16 cellular contexts compared by ENCODE assay signal in the genomic region with DNA sequence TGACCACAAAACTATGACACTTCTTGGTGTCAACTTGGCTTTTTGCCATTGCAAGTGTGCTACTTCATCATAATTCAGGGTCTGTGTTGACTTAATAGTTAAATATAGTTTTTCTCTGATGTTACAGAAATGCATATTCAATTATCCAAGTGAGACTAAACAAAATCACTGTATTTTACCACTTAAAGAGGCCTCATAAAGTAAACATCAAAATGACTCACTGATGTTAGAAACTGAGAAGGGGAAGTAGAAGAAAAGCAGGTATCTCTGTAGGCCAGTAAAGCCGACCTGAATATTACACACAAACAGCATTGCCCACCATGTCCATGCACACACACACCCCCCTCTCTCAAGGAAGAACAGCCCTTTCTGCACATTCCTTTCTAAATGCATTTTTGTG. TPM values are rescaled to one million over a fixed set of nuclear protein-coding genes. Genes with fewer than 3 reads are reported as not detected.
DNase-seq lines count a peak whose midpoint lies in the region; ATAC-seq and TF ChIP-seq lines count a peak whose summit lies in the region.
"Had no signal": no experiment of that assay in that cellular context is flagged by ENCODE, and none has a peak within 500 bp of the region (broad histone marks: within the 10 kb centered on the region; RNA-seq: fewer than 3 reads in every experiment).

No MANE protein-coding gene starts in this region.

- H3K4me3 ChIP-seq in psoas muscle: no peak overlapping the region
- H3K4me3 ChIP-seq: GM23338 had no signal

- DNase-seq in activated naive CD8-positive, alpha-beta T cell treated with anti-CD3 and anti-CD28 coated beads, Interleukin-2, amount 10 ng/mL, durations not matched to agents 7 days and 5 days: no peak
- no peak for DNase-seq in activated naive CD8-positive, alpha-beta T cell treated with anti-CD3 and anti-CD28 coated beads for 36 hours
- no peak for DNase-seq in stimulated activated naive B cell treated with anti-CD40 and anti-IgM and Interleukin-4, amounts not matched to agents 10 μg/mL and 1 μg/mL and 100 μg/mL, for 72 hours
- DNase-seq in NCI-H1436 treated with DMSO at 0.1 percent for 48 hours (lab: John Stamatoyannopoulos, UW) (no peak), psoas muscle (no peak)
- DNase-seq: activated CD4-positive, alpha-beta T cell treated with anti-CD3 and anti-CD28 coated beads for 48 hours; activated naive CD4-positive, alpha-beta T cell treated with Interleukin-2 at 50 U/mL for 16 hours; GF-D8; NCI-H2171; posterior cingulate gyrus; Right ventricle myocardium superior had no signal

- no peak overlapping the region for H3K4me3 Mint-ChIP-seq in activated naive CD8-positive, alpha-beta T cell treated with anti-CD3 and anti-CD28 coated beads, Interleukin-2, amount 10 ng/mL, durations not matched to agents 7 days and 5 days
- H3K4me3 Mint-ChIP-seq in activated naive CD8-positive, alpha-beta T cell treated with anti-CD3 and anti-CD28 coated beads for 36 hours: no peak overlapping the region
- no peak overlapping the region for H3K4me3 Mint-ChIP-seq in stimulated activated naive B cell treated with anti-CD40 and anti-IgM and Interleukin-4, amounts not matched to agents 10 μg/mL and 1 μg/mL and 100 μg/mL, for 72 hours
- H3K4me3 Mint-ChIP-seq: dendritic cell treated with granulocyte-macrophage colony-stimulating factor and Interleukin-4, amounts not matched to agents 40 ng/mL and 50 ng/mL, for 4 days; GM23338 had no signal

- POLR2A ChIA-PET in activated naive CD8-positive, alpha-beta T cell treated with anti-CD3 and anti-CD28 coated beads, Interleukin-2, amount 10 ng/mL, durations not matched to agents 7 days and 5 days (lab: Charles Lee): no interaction called here

- intact Hi-C loops in psoas muscle (cut with DNase I): loop anchor here in 1 of 2 donors (5.0 to 10.0 kb wide), 3 partner anchors 37 to 616 kb away; no protein-coding TSS in a partner anchor

- no peaks in the 10 kb centered on the region for H3K27me3 Mint-ChIP-seq in activated naive CD8-positive, alpha-beta T cell treated with anti-CD3 and anti-CD28 coated beads, Interleukin-2, amount 10 ng/mL, durations not matched to agents 7 days and 5 days
- no peaks in the 10 kb centered on the region for H3K27me3 Mint-ChIP-seq in activated naive CD8-positive, alpha-beta T cell treated with anti-CD3 and anti-CD28 coated beads for 36 hours
- no peaks in the 10 kb centered on the region for H3K27me3 Mint-ChIP-seq in stimulated activated naive B cell treated with anti-CD40 and anti-IgM and Interleukin-4, amounts not matched to agents 10 μg/mL and 1 μg/mL and 100 μg/mL, for 72 hours
- H3K27me3 Mint-ChIP-seq: dendritic cell treated with granulocyte-macrophage colony-stimulating factor and Interleukin-4, amounts not matched to agents 40 ng/mL and 50 ng/mL, for 4 days had no signal

- ATAC-seq in activated naive CD8-positive, alpha-beta T cell treated with anti-CD3 and anti-CD28 coated beads, Interleukin-2, amount 10 ng/mL, durations not matched to agents 7 days and 5 days (ENCODE audit: low read depth): no peak
- ATAC-seq in HG02610 (IDR thresholded peaks at IDR 0.05; ENCODE audit: unreplicated experiment): peak; percentile 86
- peak; percentile 64 for ATAC-seq in HG03521 (IDR thresholded peaks at IDR 0.05; ENCODE audit: unreplicated experiment)
- ATAC-seq in stimulated activated naive B cell treated with anti-CD40 and anti-IgM and Interleukin-4, amounts not matched to agents 10 μg/mL and 1 μg/mL and 100 μg/mL, for 72 hours (replicated peaks): peak; percentile 49 to 60
- ATAC-seq in psoas muscle: no peak
- no peak for ATAC-seq in GM21576 (IDR thresholded peaks at IDR 0.05; ENCODE audit: unreplicated experiment)
- ATAC-seq: GM23338 had no signal

- peaks cover 15% of the 10 kb centered on the region for H3K36me3 Mint-ChIP-seq in activated naive CD8-positive, alpha-beta T cell treated with anti-CD3 and anti-CD28 coated beads, Interleukin-2, amount 10 ng/mL, durations not matched to agents 7 days and 5 days
- H3K36me3 Mint-ChIP-seq in activated naive CD8-positive, alpha-beta T cell treated with anti-CD3 and anti-CD28 coated beads for 36 hours: peaks cover 4% of the 10 kb centered on the region
- H3K36me3 Mint-ChIP-seq in stimulated activated naive B cell treated with anti-CD40 and anti-IgM and Interleukin-4, amounts not matched to agents 10 μg/mL and 1 μg/mL and 100 μg/mL, for 72 hours: peaks cover 22 to 30% of the 10 kb centered on the region in 2 donors

- H3K27me3 ChIP-seq in psoas muscle (ENCODE audit: insufficient read depth in 3 of 3, low read length in 2 of 3): no peaks in the 10 kb centered on the region

- H3K4me1 Mint-ChIP-seq in activated naive CD8-positive, alpha-beta T cell treated with anti-CD3 and anti-CD28 coated beads, Interleukin-2, amount 10 ng/mL, durations not matched to agents 7 days and 5 days: peaks cover 9% of the 10 kb centered on the region
- peaks cover 12% of the 10 kb centered on the region for H3K4me1 Mint-ChIP-seq in activated naive CD8-positive, alpha-beta T cell treated with anti-CD3 and anti-CD28 coated beads for 36 hours
- peaks cover 6 to 32% of the 10 kb centered on the region in 2 donors for H3K4me1 Mint-ChIP-seq in stimulated activated naive B cell treated with anti-CD40 and anti-IgM and Interleukin-4, amounts not matched to agents 10 μg/mL and 1 μg/mL and 100 μg/mL, for 72 hours

- no peaks in the 10 kb centered on the region for H3K36me3 ChIP-seq in psoas muscle (ENCODE audit: insufficient read depth in 1 of 2, low read depth in 1 of 2)

- H3K9me3 ChIP-seq in psoas muscle: no peaks in the 10 kb centered on the region

- no peak overlapping the region for H3K27ac ChIP-seq in psoas muscle

- peak overlapping the region; percentile 1 for H3K27ac Mint-ChIP-seq in activated naive CD8-positive, alpha-beta T cell treated with anti-CD3 and anti-CD28 coated beads, Interleukin-2, amount 10 ng/mL, durations not matched to agents 7 days and 5 days
- no peak overlapping the region for H3K27ac Mint-ChIP-seq in activated naive CD8-positive, alpha-beta T cell treated with anti-CD3 and anti-CD28 coated beads for 36 hours
- H3K27ac Mint-ChIP-seq in stimulated activated naive B cell treated with anti-CD40 and anti-IgM and Interleukin-4, amounts not matched to agents 10 μg/mL and 1 μg/mL and 100 μg/mL, for 72 hours: no peak overlapping the region
- H3K27ac Mint-ChIP-seq: dendritic cell treated with granulocyte-macrophage colony-stimulating factor and Interleukin-4, amounts not matched to agents 40 ng/mL and 50 ng/mL, for 4 days; GM23338 had no signal

- 82 to 88% (median 88%) methylated on average over 1 of the region's 1 CpG for WGBS in psoas muscle, 3 donors

- peaks cover 5% of the 10 kb centered on the region for H3K4me1 ChIP-seq in psoas muscle

- H3K9me3 Mint-ChIP-seq in activated naive CD8-positive, alpha-beta T cell treated with anti-CD3 and anti-CD28 coated beads, Interleukin-2, amount 10 ng/mL, durations not matched to agents 7 days and 5 days: no peaks in the 10 kb centered on the region
- no peaks in the 10 kb centered on the region for H3K9me3 Mint-ChIP-seq in activated naive CD8-positive, alpha-beta T cell treated with anti-CD3 and anti-CD28 coated beads for 36 hours
- H3K9me3 Mint-ChIP-seq in stimulated activated naive B cell treated with anti-CD40 and anti-IgM and Interleukin-4, amounts not matched to agents 10 μg/mL and 1 μg/mL and 100 μg/mL, for 72 hours: no peaks in the 10 kb centered on the region
- H3K9me3 Mint-ChIP-seq: dendritic cell treated with granulocyte-macrophage colony-stimulating factor and Interleukin-4, amounts not matched to agents 40 ng/mL and 50 ng/mL, for 4 days; GM23338 had no signal

- no peak for TF ChIP-seq CTCF in psoas muscle (IDR thresholded peaks at IDR 0.05)

RNA-seq across cellular contexts. Expression of gene RPAP3, which starts 55.4 kb away (rescaled TPM):
- total RNA-seq in activated naive CD8-positive, alpha-beta T cell treated with anti-CD3 and anti-CD28 coated beads, Interleukin-2, amount 10 ng/mL, durations not matched to agents 7 days and 5 days: 10 to 100 TPM; 36.0 to 41.1 TPM
- total RNA-seq in activated naive CD8-positive, alpha-beta T cell treated with anti-CD3 and anti-CD28 coated beads for 36 hours: 10 to 100 TPM; 58.7 to 61.8 TPM
- total RNA-seq in psoas muscle: 10 to 100 TPM; 24.1 to 28.5 (median 27.4) TPM
- 10 to 100 TPM; 18.8 to 43.2 (median 20.9) TPM for polyA plus RNA-seq in psoas muscle

Comparison
In these comparisons a context has a peak if more than half of its experiments do, and no peak if none do; other contexts are left out.
1. ATAC-seq: peak in HG02610 (single experiment), HG03521 (single experiment) and stimulated activated naive B cell treated with anti-CD40 and anti-IgM and Interleukin-4, amounts not matched to agents 10 μg/mL and 1 μg/mL and 100 μg/mL, for 72 hours (2 of 2); none in activated naive CD8-positive, alpha-beta T cell treated with anti-CD3 and anti-CD28 coated beads, Interleukin-2, amount 10 ng/mL, durations not matched to agents 7 days and 5 days (single experiment), psoas muscle (0 of 4) and GM21576 (single experiment).